Comparison of ENCODE assay signal across 14 cellular contexts in genomic region chr9:124214116-124214515, GRCh38. TPM values are rescaled to one million over a fixed set of nuclear protein-coding genes. Genes with fewer than 3 reads are reported as not detected.
DNase-seq lines count a peak whose midpoint lies in the region; ATAC-seq and TF ChIP-seq lines count a peak whose summit lies in the region.
"Had no signal": no experiment of that assay in that cellular context is flagged by ENCODE, and none has a peak within 500 bp of the region (broad histone marks: within the 10 kb centered on the region; RNA-seq: fewer than 3 reads in every experiment).

No MANE protein-coding gene starts in this region.

- TF ChIP-seq CTCF in CD14-positive monocyte (IDR thresholded peaks at IDR 0.05), result no peak
- TF ChIP-seq CTCF in IMR-90 (conservative IDR thresholded peaks at IDR 0.05; ENCODE audit: low read depth, low read length), result no peak

- H3K9me3 ChIP-seq in IMR-90 (ENCODE audit: control insufficient read depth, insufficient read depth, low read length), result no peaks in the 10 kb centered on the region
- no peaks in the 10 kb centered on the region for H3K9me3 ChIP-seq in MG63
- no peaks in the 10 kb centered on the region for H3K9me3 ChIP-seq in trophoblast cell (ENCODE audit: insufficient read depth, low read depth, low read length)

- H3K56ac ChIP-seq in IMR-90 (ENCODE audit: extremely low read depth, insufficient read depth, low read length), result no peak overlapping the region

- H2BK5ac ChIP-seq in IMR-90 (ENCODE audit: low read depth, low read length, poor library complexity, severe bottlenecking), result no peak overlapping the region
- no peak overlapping the region for H2BK5ac ChIP-seq in trophoblast cell (ENCODE audit: low read depth, low read length, poor library complexity)

- POLR2A ChIA-PET in IMR-90 (lab: Charles Lee; ENCODE audit: unreplicated experiment), result no interaction called here

- H3K27ac ChIP-seq in IMR-90 (ENCODE audit: insufficient read depth, low read length) (no peak overlapping the region), trophoblast cell (ENCODE audit: low read depth, low read length) (no peak overlapping the region)
- H3K27ac ChIP-seq: neural progenitor cell had no signal

- H3K4me2 ChIP-seq in IMR-90 (ENCODE audit: low read depth, low read length), result no peak overlapping the region
- no peak overlapping the region for H3K4me2 ChIP-seq in trophoblast cell (ENCODE audit: low read length)
- H3K4me2 ChIP-seq: neural progenitor cell had no signal

- H2AFZ ChIP-seq in IMR-90 (replicated peaks; ENCODE audit: low read length, poor library complexity) (peak overlapping the region; percentile 62), trophoblast cell (ENCODE audit: insufficient read depth, low read length, poor library complexity) (no peak overlapping the region)
- H2AFZ ChIP-seq: neural progenitor cell had no signal

- H3K4me3 Mint-ChIP-seq in CD14-positive monocyte (peak overlapping the region; percentile 49 to 67), naive B cell (peak overlapping the region in 6 of 8 donors; percentile 20 to 86 (median 65))
- H3K4me3 Mint-ChIP-seq in activated T-helper 17 cell treated with anti-CD3 and anti-CD28 coated beads, Interleukin-2, amount 50 U/mL, for 72 hours, result peak overlapping the region; percentile 53
- H3K4me3 Mint-ChIP-seq: neural progenitor cell had no signal

- no peaks in the 10 kb centered on the region; the same call in 1 of the 2 replicates for H4K20me1 ChIP-seq in IMR-90 (ENCODE audit: insufficient read depth, low read length)

- H3K4me3 ChIP-seq in IMR-90 (ENCODE audit: insufficient read depth, low read depth, low read length) (no peak overlapping the region), MG63 (no peak overlapping the region), trophoblast cell (ENCODE audit: low read depth, low read length) (no peak overlapping the region)
- H3K4me3 ChIP-seq: lung, neural progenitor cell had no signal

- H3K4me1 Mint-ChIP-seq in CD14-positive monocyte (peaks cover 78% of the 10 kb centered on the region), naive B cell (peaks cover 76 to 98% (median 91%) of the 10 kb centered on the region in 3 donors)
- H3K4me1 Mint-ChIP-seq in activated T-helper 17 cell treated with anti-CD3 and anti-CD28 coated beads, Interleukin-2, amount 50 U/mL, for 72 hours, result peaks cover 44% of the 10 kb centered on the region

- no peak overlapping the region for H4K8ac ChIP-seq in IMR-90 (ENCODE audit: low read depth in 2 of 2, low read length in 2 of 2)
- no peak overlapping the region for H4K8ac ChIP-seq in trophoblast cell (ENCODE audit: low read depth, low read length)

- H2BK20ac ChIP-seq in IMR-90 (ENCODE audit: low read depth, low read length), result no peak overlapping the region

- H3K9me1 ChIP-seq in IMR-90 (ENCODE audit: insufficient read depth, low read length), result peaks cover 11% of the 10 kb centered on the region

- H3K23ac ChIP-seq in IMR-90 (ENCODE audit: low read depth, low read length) (no peak overlapping the region), trophoblast cell (ENCODE audit: low read length) (no peak overlapping the region)

- H2BK15ac ChIP-seq in IMR-90 (ENCODE audit: low read depth, low read length), result no peak overlapping the region

- TF ChIP-seq POLR2A in IMR-90 (IDR thresholded peaks at IDR 0.05; ENCODE audit: low read depth, low read length), result no peak

- no peak overlapping the region for H3K9ac ChIP-seq in IMR-90 (ENCODE audit: low read depth, low read length)
- no peak overlapping the region for H3K9ac ChIP-seq in trophoblast cell (ENCODE audit: low read length)
- H3K9ac ChIP-seq: neural progenitor cell had no signal

- no peak overlapping the region; the same call in 1 of the 2 replicates for H3K4ac ChIP-seq in IMR-90 (ENCODE audit: low read depth, low read length)
- H3K4ac ChIP-seq in trophoblast cell (ENCODE audit: low read depth, low read length), result no peak overlapping the region

- H2AK9ac ChIP-seq in IMR-90 (replicated peaks; ENCODE audit: low read depth, low read length, poor library complexity), result no peak overlapping the region

- no peak overlapping the region for H4K12ac ChIP-seq in trophoblast cell (ENCODE audit: low read depth, low read length)

- peak overlapping the region in 6 of 7 donors; percentile 24 to 89 (median 83) for H3K27ac Mint-ChIP-seq in CD14-positive monocyte
- H3K27ac Mint-ChIP-seq in activated T-helper 17 cell treated with anti-CD3 and anti-CD28 coated beads, Interleukin-2, amount 50 U/mL, for 72 hours, result no peak overlapping the region
- H3K27ac Mint-ChIP-seq in naive B cell, result peak overlapping the region in 5 of 6 donors; percentile 12 to 99 (median 89)
- H3K27ac Mint-ChIP-seq: neural progenitor cell had no signal

- dilution Hi-C loops in IMR-90 (cut with HindIII; ENCODE audit: low sequenced_read_pairs, unreplicated experiment), result no loop called here

- H3K27me3 ChIP-seq in IMR-90 (ENCODE audit: control insufficient read depth, insufficient read depth, low read length) (no peaks in the 10 kb centered on the region), MG63 (no peaks in the 10 kb centered on the region), trophoblast cell (ENCODE audit: insufficient read depth, low read length) (no peaks in the 10 kb centered on the region)
- H3K27me3 ChIP-seq: neural progenitor cell had no signal

- TF ChIP-seq RAD21 in IMR-90 (IDR thresholded peaks at IDR 0.05; ENCODE audit: low read length), result no peak

- intact Hi-C loops in CD14-positive monocyte (cut with micrococcal nuclease) (no loop called here), IMR-90 (cut with micrococcal nuclease) (no loop called here)

- H4K91ac ChIP-seq in IMR-90 (ENCODE audit: insufficient read depth, low read depth, low read length) (no peak overlapping the region), trophoblast cell (ENCODE audit: low read depth, low read length) (no peak overlapping the region)

- H2AK5ac ChIP-seq in IMR-90 (ENCODE audit: low read depth, low read length), result peak overlapping the region; percentile 69; the same call in 1 of the 2 replicates
- no peak overlapping the region for H2AK5ac ChIP-seq in trophoblast cell (ENCODE audit: low read length)

- BruUV-seq in IMR-90 (replicated peaks; lab: Mats Ljungman, UMichigan), result no TSS peak

- H3K18ac ChIP-seq in IMR-90 (ENCODE audit: low read depth, low read length) (no peak overlapping the region), trophoblast cell (ENCODE audit: low read length) (no peak overlapping the region)

- DNase-seq in CD14-positive monocyte (ENCODE audit: low spot score) (no peak), IMR-90 (no peak), naive B cell (no peak), MG63 (no peak), trophoblast cell (no peak)
- DNase-seq: CD4-positive, CD25-positive, alpha-beta regulatory T cell; central memory CD4-positive, alpha-beta T cell; GOT3; NCI-H2171 had no signal

- H3K36me3 Mint-ChIP-seq in CD14-positive monocyte (no peaks in the 10 kb centered on the region), naive B cell (no peaks in the 10 kb centered on the region)
- no peaks in the 10 kb centered on the region for H3K36me3 Mint-ChIP-seq in activated T-helper 17 cell treated with anti-CD3 and anti-CD28 coated beads, Interleukin-2, amount 50 U/mL, for 72 hours (ENCODE audit: low read depth)
- H3K36me3 Mint-ChIP-seq: CD4-positive, CD25-positive, alpha-beta regulatory T cell; neural progenitor cell had no signal

- ATAC-seq in IMR-90 (ENCODE audit: low read depth), result no peak
- no peak for ATAC-seq in activated T-helper 17 cell treated with anti-CD3 and anti-CD28 coated beads, Interleukin-2, amount 50 U/mL, for 72 hours (replicated peaks)
- no peak for ATAC-seq in naive B cell (ENCODE audit: low read depth in 2 of 2)
- no peak for ATAC-seq in HG03025 (IDR thresholded peaks at IDR 0.05; ENCODE audit: low FRiP score, unreplicated experiment)
- ATAC-seq in HG03196 (IDR thresholded peaks at IDR 0.05; ENCODE audit: unreplicated experiment), result no peak

- no CpG with 5 or more reads among the region's 8 CpGs for WGBS in IMR-90 (ENCODE audit: extremely low coverage in 2 of 2, insufficient read length in 1 of 2), 2 experiments
- no CpG with 5 or more reads among the region's 8 CpGs for WGBS in trophoblast cell (ENCODE audit: extremely low coverage, insufficient coverage, insufficient read length)

- H2BK120ac ChIP-seq in IMR-90 (ENCODE audit: low read depth, low read length) (no peak overlapping the region), trophoblast cell (ENCODE audit: insufficient read depth, low read length, poor library complexity) (no peak overlapping the region)

- H3K27me3 Mint-ChIP-seq in CD14-positive monocyte (ENCODE audit: low read depth in 3 of 3), result no peaks in the 10 kb centered on the region
- no peaks in the 10 kb centered on the region for H3K27me3 Mint-ChIP-seq in activated T-helper 17 cell treated with anti-CD3 and anti-CD28 coated beads, Interleukin-2, amount 50 U/mL, for 72 hours
- no peaks in the 10 kb centered on the region for H3K27me3 Mint-ChIP-seq in naive B cell
- H3K27me3 Mint-ChIP-seq: CD4-positive, CD25-positive, alpha-beta regulatory T cell had no signal

- H3K36me3 ChIP-seq in IMR-90 (ENCODE audit: control insufficient read depth, insufficient read depth, low read length) (no peaks in the 10 kb centered on the region), MG63 (no peaks in the 10 kb centered on the region), trophoblast cell (ENCODE audit: control insufficient read depth in 1 of 2, insufficient read depth in 2 of 2, low read length in 2 of 2) (no peaks in the 10 kb centered on the region)
- H3K36me3 ChIP-seq: neural progenitor cell had no signal

- H4K5ac ChIP-seq in IMR-90 (ENCODE audit: low read depth, low read length), result no peak overlapping the region

- no peak overlapping the region for H3K14ac ChIP-seq in IMR-90 (replicated peaks; ENCODE audit: low read depth, low read length)
- no peak overlapping the region for H3K14ac ChIP-seq in trophoblast cell (ENCODE audit: low read length)

- H2BK12ac ChIP-seq in trophoblast cell (ENCODE audit: low read length), result no peak overlapping the region

- in situ Hi-C loops in IMR-90 (cut with MboI; ENCODE audit: low sequenced_read_pairs), result no loop called here

- no peaks in the 10 kb centered on the region for H3K9me3 Mint-ChIP-seq in CD14-positive monocyte
- H3K9me3 Mint-ChIP-seq in activated T-helper 17 cell treated with anti-CD3 and anti-CD28 coated beads, Interleukin-2, amount 50 U/mL, for 72 hours, result no peaks in the 10 kb centered on the region
- peaks cover 0 to 2% (median 0%) of the 10 kb centered on the region in 7 donors for H3K9me3 Mint-ChIP-seq in naive B cell
- H3K9me3 Mint-ChIP-seq: neural progenitor cell had no signal

- H3K79me1 ChIP-seq in IMR-90 (ENCODE audit: low read depth in 1 of 2, low read length in 2 of 2) (no peaks in the 10 kb centered on the region), trophoblast cell (ENCODE audit: low read length) (no peaks in the 10 kb centered on the region)

- H3K4me1 ChIP-seq in IMR-90 (ENCODE audit: control insufficient read depth, insufficient read depth, low read length), result peaks cover 11% of the 10 kb centered on the region
- no peaks in the 10 kb centered on the region for H3K4me1 ChIP-seq in trophoblast cell (ENCODE audit: control insufficient read depth in 1 of 2, insufficient read depth in 2 of 2, low read length in 2 of 2)

- no peaks in the 10 kb centered on the region for H3K79me2 ChIP-seq in trophoblast cell (ENCODE audit: control insufficient read depth, insufficient read depth, low read length, poor library complexity)

- CTCF ChIA-PET in IMR-90 (lab: Yijun Ruan, JAX), result no interaction called here

RNA-seq across cellular contexts. Expression of gene NEK6, which starts 43.6 kb away (rescaled TPM):
- polyA plus RNA-seq in CD14-positive monocyte (10 to 100 TPM; 26.1 to 35.8 TPM), IMR-90 (2012; rRNA removed) (110 and 112 TPM in 2 replicates), naive B cell (ENCODE audit: low read depth in 6 of 6) (10 to 100 TPM in 2 of 6 donors, 1 to 10 TPM in 4; 4.5 to 15.2 (median 8.0) TPM)
- total RNA-seq in IMR-90 (2012; rRNA removed), result 77.8 and 79.9 TPM in 2 replicates
- 55.9 and 71.1 TPM in 2 replicates for polyA plus RNA-seq in IMR-90 (2012; cell fraction: cytosol; rRNA removed)
- polyA plus RNA-seq in IMR-90 (2012; cell fraction: nucleus; rRNA removed; ENCODE audit: low replicate concordance), result 133 and 147 TPM in 2 replicates
- 1 to 10 TPM; 6.8 to 7.6 TPM for total RNA-seq in activated T-helper 17 cell treated with anti-CD3 and anti-CD28 coated beads, Interleukin-2, amount 50 U/mL, for 72 hours
- 25.0 and 33.1 TPM in 2 replicates for total RNA-seq in MG63 (2014; rRNA removed; shearing (Covaris generic); ENCODE audit: low replicate concordance)
- 51.6 and 53.5 TPM in 2 replicates for polyA plus RNA-seq in trophoblast cell (2013)
